In genomic region chr9:87699835-87700234, GRCh38 we compare ENCODE assay signal across 17 cellular contexts. TPM values are rescaled to one million over a fixed set of nuclear protein-coding genes. Genes with fewer than 3 reads are reported as not detected.
DNase-seq lines count a peak whose midpoint lies in the region; ATAC-seq, FAIRE-seq and TF ChIP-seq lines count a peak whose summit lies in the region.
"Had no signal": no experiment of that assay in that cellular context is flagged by ENCODE, and none has a peak within 500 bp of the region (broad histone marks: within the 10 kb centered on the region; RNA-seq: fewer than 3 reads in every experiment).

No MANE protein-coding gene starts in this region.

- intact Hi-C loops in IMR-90 (cut with micrococcal nuclease): no loop called here

- no peaks in the 10 kb centered on the region for H3K27me3 ChIP-seq in IMR-90 (ENCODE audit: control insufficient read depth, insufficient read depth, low read length)
- no peaks in the 10 kb centered on the region for H3K27me3 ChIP-seq in bronchial epithelial cell (ENCODE audit: control insufficient read depth, insufficient read depth, low read length)
- no peaks in the 10 kb centered on the region for H3K27me3 ChIP-seq in keratinocyte (ENCODE audit: control insufficient read depth, extremely low read depth, insufficient read depth, low read length)
- H3K27me3 ChIP-seq: BLaER1 treated with 17β-estradiol and CSF1 and Interleukin-3, amounts not matched to agents 10 nM and 100 nM had no signal

- no peaks in the 10 kb centered on the region for H3K36me3 ChIP-seq in IMR-90 (ENCODE audit: control insufficient read depth, insufficient read depth, low read length)
- H3K36me3 ChIP-seq in bronchial epithelial cell (ENCODE audit: control insufficient read depth, insufficient read depth, low read length): no peaks in the 10 kb centered on the region
- H3K36me3 ChIP-seq in keratinocyte (ENCODE audit: control insufficient read depth in 2 of 2, extremely low read depth in 1 of 2, insufficient read depth in 2 of 2, low read length in 2 of 2): no peaks in the 10 kb centered on the region

- CTCF ChIA-PET in IMR-90 (lab: Yijun Ruan, JAX): no interaction called here
- CTCF ChIA-PET in activated CD4-positive, alpha-beta T cell treated with anti-CD3 and anti-CD28 coated beads, Interleukin-2, amount 10 ng/mL, durations not matched to agents 7 days and 5 days (lab: Charles Lee): no interaction called here

- in situ Hi-C loops in IMR-90 (cut with MboI; ENCODE audit: low sequenced_read_pairs): loop anchor here (25.0 kb wide), 3 partner anchors 337 to 1312 kb away; no protein-coding TSS in a partner anchor

- no peak overlapping the region for H2AK9ac ChIP-seq in IMR-90 (replicated peaks; ENCODE audit: low read depth, low read length, poor library complexity)

- H3K9me1 ChIP-seq in IMR-90 (ENCODE audit: insufficient read depth, low read length) (no peaks in the 10 kb centered on the region; the same call in 1 of the 2 replicates), keratinocyte (ENCODE audit: control insufficient read depth, extremely low read depth, insufficient read depth, low read length) (no peaks in the 10 kb centered on the region)

- peak overlapping the region; percentile 15 for H3K27ac Mint-ChIP-seq in type B pancreatic cell
- H3K27ac Mint-ChIP-seq in activated CD4-positive, alpha-beta T cell treated with anti-CD3 and anti-CD28 coated beads, Interleukin-2, amount 10 ng/mL, durations not matched to agents 7 days and 5 days: no peak overlapping the region
- H3K27ac Mint-ChIP-seq: IgD-negative memory B cell had no signal

- no peak overlapping the region for H3K9ac ChIP-seq in IMR-90 (ENCODE audit: low read depth, low read length)
- H3K9ac ChIP-seq in keratinocyte (ENCODE audit: control insufficient read depth, extremely low read depth, insufficient read depth, low read length): no peak overlapping the region
- H3K9ac ChIP-seq: BLaER1 treated with 17β-estradiol and CSF1 and Interleukin-3, amounts not matched to agents 10 nM and 100 nM had no signal

- no peak overlapping the region for H2BK120ac ChIP-seq in IMR-90 (ENCODE audit: low read depth, low read length)

- FAIRE-seq in bronchial epithelial cell (lab: Jason Lieb, UNC): peak; percentile 55
- FAIRE-seq in keratinocyte (lab: Jason Lieb, UNC): peak; percentile 82
- FAIRE-seq: D721Med, HTR-8/SVneo had no signal

- H3K14ac ChIP-seq in IMR-90 (replicated peaks; ENCODE audit: low read depth, low read length): no peak overlapping the region

- H2BK5ac ChIP-seq in IMR-90 (ENCODE audit: low read depth, low read length, poor library complexity, severe bottlenecking): no peak overlapping the region

- TF ChIP-seq CTCF in IMR-90 (conservative IDR thresholded peaks at IDR 0.05; ENCODE audit: low read depth, low read length) (no peak), bronchial epithelial cell (IDR thresholded peaks at IDR 0.05; ENCODE audit: insufficient read depth, low read length, severe bottlenecking) (no peak), keratinocyte (optimal IDR thresholded peaks at IDR 0.05 in 1 of 3, IDR thresholded peaks at IDR 0.05 in 1 of 3, conservative IDR thresholded peaks at IDR 0.05 in 1 of 3; ENCODE audit: extremely low read depth in 1 of 3, insufficient read depth in 2 of 3, low read length in 3 of 3) (no peak), type B pancreatic cell (conservative IDR thresholded peaks at IDR 0.05) (no peak), GM20000 (IDR thresholded peaks at IDR 0.05; ENCODE audit: extremely low read depth, missing control alignments) (no peak)

- peaks cover 52% of the 10 kb centered on the region for H3K36me3 Mint-ChIP-seq in type B pancreatic cell
- H3K36me3 Mint-ChIP-seq in activated CD4-positive, alpha-beta T cell treated with anti-CD3 and anti-CD28 coated beads, Interleukin-2, amount 10 ng/mL, durations not matched to agents 7 days and 5 days (ENCODE audit: low read depth): no peaks in the 10 kb centered on the region

- dilution Hi-C loops in IMR-90 (cut with HindIII; ENCODE audit: low sequenced_read_pairs, unreplicated experiment) (no loop called here), keratinocyte (cut with MboI; ENCODE audit: extremely low pct_ligation_motif_present, low sequenced_read_pairs) (loop anchor here (25.0 kb wide), 1 partner anchor 112 kb away; no protein-coding TSS in a partner anchor)

- no peak overlapping the region for H2AK5ac ChIP-seq in IMR-90 (ENCODE audit: low read depth, low read length)

- H3K27ac ChIP-seq in IMR-90 (ENCODE audit: insufficient read depth, low read length) (no peak overlapping the region), keratinocyte (ENCODE audit: control insufficient read depth, insufficient read depth, low read length) (peak overlapping the region; percentile 5)
- H3K27ac ChIP-seq: BLaER1 treated with 17β-estradiol and CSF1 and Interleukin-3, amounts not matched to agents 10 nM and 100 nM; SK-N-MC had no signal

- H2AFZ ChIP-seq in IMR-90 (replicated peaks; ENCODE audit: low read length, poor library complexity) (peak overlapping the region; percentile 3), keratinocyte (ENCODE audit: control insufficient read depth, low read length) (peak overlapping the region; percentile 78)

- no peaks in the 10 kb centered on the region for H3K4me1 ChIP-seq in IMR-90 (ENCODE audit: control insufficient read depth, insufficient read depth, low read length)
- peaks cover 13% of the 10 kb centered on the region for H3K4me1 ChIP-seq in keratinocyte (ENCODE audit: control insufficient read depth, extremely low read depth, insufficient read depth, low read length)

- no peak overlapping the region for H4K91ac ChIP-seq in IMR-90 (ENCODE audit: insufficient read depth, low read depth, low read length)

- no peak overlapping the region for H3K4me3 ChIP-seq in IMR-90 (ENCODE audit: insufficient read depth, low read depth, low read length)
- H3K4me3 ChIP-seq in bronchial epithelial cell (ENCODE audit: low read depth, low read length): no peak overlapping the region
- no peak overlapping the region for H3K4me3 ChIP-seq in keratinocyte (ENCODE audit: control insufficient read depth in 2 of 3, extremely low read depth in 1 of 3, insufficient read depth in 2 of 3, low read depth in 1 of 3, low read length in 3 of 3)
- H3K4me3 ChIP-seq: BLaER1 treated with 17β-estradiol and CSF1 and Interleukin-3, amounts not matched to agents 10 nM and 100 nM; SK-N-MC had no signal

- 73% methylated on average over 2 of the region's 4 CpGs; no CpG with 5 or more reads in 1 of the 2 experiments for WGBS in IMR-90 (ENCODE audit: extremely low coverage in 2 of 2, insufficient read length in 1 of 2), 2 experiments

- DNase-seq in IMR-90 (no peak), bronchial epithelial cell (ENCODE audit: low read depth) (peak; percentile 62), keratinocyte (ENCODE audit: low read depth, low spot score) (no peak), type B pancreatic cell (ENCODE audit: extremely low spot score, unreplicated experiment) (no peak), GM20000 (ENCODE audit: low spot score) (no peak), NCI-H774 (lab: John Stamatoyannopoulos, UW) (no peak)
- DNase-seq in activated CD4-positive, alpha-beta T cell treated with anti-CD3 and anti-CD28 coated beads, Interleukin-2, amount 10 ng/mL, durations not matched to agents 7 days and 5 days: no peak
- DNase-seq: HCEC 1CT; Kasumi-1; NCI-H1092 treated with DMSO at 0.1 percent for 48 hours; NK-92 treated with Interleukin-12 subunit alpha and Interleukin-12 subunit beta, amount 100 ng/mL, for 24 hours; SHP77 had no signal

- H4K20me1 ChIP-seq in IMR-90 (ENCODE audit: insufficient read depth, low read length) (no peaks in the 10 kb centered on the region), keratinocyte (ENCODE audit: control insufficient read depth, extremely low read depth, insufficient read depth, low read length) (no peaks in the 10 kb centered on the region)

- no peaks in the 10 kb centered on the region for H3K79me1 ChIP-seq in IMR-90 (ENCODE audit: low read depth in 1 of 2, low read length in 2 of 2)

- peak overlapping the region in 1 of 2 experiments; percentile 34; a peak in 1 of 4 replicates for H4K8ac ChIP-seq in IMR-90 (ENCODE audit: low read depth in 2 of 2, low read length in 2 of 2)

- H3K4me1 Mint-ChIP-seq in type B pancreatic cell (ENCODE audit: unreplicated experiment): peaks cover 16% of the 10 kb centered on the region
- peaks cover 6% of the 10 kb centered on the region for H3K4me1 Mint-ChIP-seq in activated CD4-positive, alpha-beta T cell treated with anti-CD3 and anti-CD28 coated beads, Interleukin-2, amount 10 ng/mL, durations not matched to agents 7 days and 5 days

- H3K4me3 Mint-ChIP-seq in type B pancreatic cell: no peak overlapping the region
- H3K4me3 Mint-ChIP-seq in activated CD4-positive, alpha-beta T cell treated with anti-CD3 and anti-CD28 coated beads, Interleukin-2, amount 10 ng/mL, durations not matched to agents 7 days and 5 days: no peak overlapping the region
- H3K4me3 Mint-ChIP-seq: IgD-negative memory B cell had no signal

- peak overlapping the region; percentile 53; the same call in 1 of the 2 replicates for H2BK20ac ChIP-seq in IMR-90 (ENCODE audit: low read depth, low read length)

- no peaks in the 10 kb centered on the region for H3K9me3 Mint-ChIP-seq in type B pancreatic cell
- H3K9me3 Mint-ChIP-seq in activated CD4-positive, alpha-beta T cell treated with anti-CD3 and anti-CD28 coated beads, Interleukin-2, amount 10 ng/mL, durations not matched to agents 7 days and 5 days: no peaks in the 10 kb centered on the region

- no peak overlapping the region for H3K56ac ChIP-seq in IMR-90 (ENCODE audit: extremely low read depth, insufficient read depth, low read length)

- no TSS peak for BruUV-seq in IMR-90 (replicated peaks; lab: Mats Ljungman, UMichigan)

- no peak overlapping the region for H3K23ac ChIP-seq in IMR-90 (ENCODE audit: low read depth, low read length)

- H3K4me2 ChIP-seq in IMR-90 (ENCODE audit: low read depth, low read length): no peak overlapping the region
- peak overlapping the region; percentile 11 for H3K4me2 ChIP-seq in keratinocyte (ENCODE audit: control insufficient read depth, extremely low read depth, insufficient read depth, low read depth, low read length)

- H4K5ac ChIP-seq in IMR-90 (ENCODE audit: low read depth, low read length): no peak overlapping the region

- no peaks in the 10 kb centered on the region for H3K27me3 Mint-ChIP-seq in type B pancreatic cell
- peaks cover 2% of the 10 kb centered on the region for H3K27me3 Mint-ChIP-seq in activated CD4-positive, alpha-beta T cell treated with anti-CD3 and anti-CD28 coated beads, Interleukin-2, amount 10 ng/mL, durations not matched to agents 7 days and 5 days
- H3K27me3 Mint-ChIP-seq: IgD-negative memory B cell had no signal

- no peak for TF ChIP-seq RAD21 in IMR-90 (IDR thresholded peaks at IDR 0.05; ENCODE audit: low read length)

- no peaks in the 10 kb centered on the region for H3K79me2 ChIP-seq in keratinocyte (ENCODE audit: control insufficient read depth, insufficient read depth, low read length)

- H3K9me3 ChIP-seq in IMR-90 (ENCODE audit: control insufficient read depth, insufficient read depth, low read length) (no peaks in the 10 kb centered on the region), keratinocyte (ENCODE audit: control insufficient read depth, low read depth, low read length) (no peaks in the 10 kb centered on the region)

- no peak for TF ChIP-seq POLR2A in IMR-90 (IDR thresholded peaks at IDR 0.05; ENCODE audit: low read depth, low read length)

- no peak for ATAC-seq in IMR-90 (ENCODE audit: low read depth)

- POLR2A ChIA-PET in IMR-90 (lab: Charles Lee; ENCODE audit: unreplicated experiment): no interaction called here
- POLR2A ChIA-PET in activated CD4-positive, alpha-beta T cell treated with anti-CD3 and anti-CD28 coated beads, Interleukin-2, amount 10 ng/mL, durations not matched to agents 7 days and 5 days (lab: Charles Lee): no interaction called here

- no peak overlapping the region for H2BK15ac ChIP-seq in IMR-90 (ENCODE audit: low read depth, low read length)

- no peak overlapping the region for H3K4ac ChIP-seq in IMR-90 (ENCODE audit: low read depth, low read length)

- no peak overlapping the region; the same call in 1 of the 2 replicates for H3K18ac ChIP-seq in IMR-90 (ENCODE audit: low read depth, low read length)

RNA-seq across cellular contexts. Expression of gene CTSL, which starts 26.1 kb away (rescaled TPM):
- 57.0 and 89.7 TPM in 2 replicates for total RNA-seq in IMR-90 (2012; rRNA removed)
- 104 and 112 TPM in 2 replicates for polyA plus RNA-seq in IMR-90 (2012; rRNA removed)
- 45.3 and 56.3 TPM in 2 replicates for polyA plus RNA-seq in IMR-90 (2012; cell fraction: cytosol; rRNA removed)
- 13.5 and 55.6 TPM in 2 replicates for polyA plus RNA-seq in IMR-90 (2012; cell fraction: nucleus; rRNA removed; ENCODE audit: low replicate concordance)
- total RNA-seq in bronchial epithelial cell: 107 and 161 TPM in 2 replicates
- 94.0 to 121 TPM (median 116 TPM) in 3 replicates for polyA plus RNA-seq in keratinocyte
- 55.9 TPM for polyA plus RNA-seq in keratinocyte (2011; ENCODE audit: low read depth)
- 39.0 and 41.0 TPM in 2 replicates for polyA plus RNA-seq in keratinocyte (2011; cell fraction: cytosol; rRNA removed)
- 161 and 249 TPM in 2 replicates for polyA plus RNA-seq in keratinocyte (2011; cell fraction: nucleus; rRNA removed)
- polyA plus RNA-seq in keratinocyte (2012; ENCODE audit: low replicate concordance): 40.9 and 71.2 TPM in 2 replicates
- 14.8 to 28.4 TPM (median 23.2 TPM) in 3 replicates for polyA minus RNA-seq in keratinocyte
- polyA minus RNA-seq in keratinocyte (2011; cell fraction: cytosol; rRNA and poly(A)+ RNA removed): 28.8 TPM
- polyA minus RNA-seq in keratinocyte (2011; cell fraction: nucleus; rRNA and poly(A)+ RNA removed): 45.5 and 69.0 TPM in 2 replicates
- 85.7 and 117 TPM in 2 replicates for total RNA-seq in type B pancreatic cell (ENCODE audit: low replicate concordance)
- total RNA-seq in activated CD4-positive, alpha-beta T cell treated with anti-CD3 and anti-CD28 coated beads, Interleukin-2, amount 10 ng/mL, durations not matched to agents 7 days and 5 days: 10 to 100 TPM; 10.1 to 10.2 TPM
